In genomic region chr1:42420911-42421585, GRCh38 we compare ENCODE assay signal across 1 cellular context.
TF ChIP-seq lines count a peak whose summit lies in the region.

No MANE protein-coding gene starts in this region.

TF ChIP-seq in HEK293, 187 proteins besides CTCF, POLR2A, EP300 and RAD21 (continued from another document):
- TF ChIP-seq BCL11B (tag by site-specific recombination; IDR thresholded peaks at IDR 0.05; ENCODE audit: low read depth) (0 out of 2 replicates have a peak, but pooled peaks have one; percentile 40), YY1 (tag by site-specific recombination; IDR thresholded peaks at IDR 0.05) (no peak), ZSCAN30 (tag by site-specific recombination; IDR thresholded peaks at IDR 0.05) (peak; percentile 36; the same call in 1 of the 2 replicates), OSR2 (tag by site-specific recombination; IDR thresholded peaks at IDR 0.05) (peak; percentile 97), SP2 (tag by site-specific recombination; IDR thresholded peaks at IDR 0.05) (no peak), SCRT2 (tag by site-specific recombination; IDR thresholded peaks at IDR 0.05) (no peak), ZNF112 (tag by site-specific recombination; IDR thresholded peaks at IDR 0.05) (0 out of 2 replicates have a peak, but pooled peaks have one; percentile 27), ZNF274 (IDR thresholded peaks at IDR 0.05; ENCODE audit: low read length) (no peak), ZNF274 (tag by site-specific recombination; IDR thresholded peaks at IDR 0.05; ENCODE audit: borderline replicate concordance) (no peak), ZNF670 (tag by site-specific recombination; IDR thresholded peaks at IDR 0.05; ENCODE audit: low read depth) (no peak), GFI1B (tag by site-specific recombination; IDR thresholded peaks at IDR 0.05) (no peak), ZNF366 (tag by site-specific recombination; conservative IDR thresholded peaks at IDR 0.05) (0 out of 2 replicates have a peak, but pooled peaks have one; percentile 31), ZNF624 (tag by site-specific recombination; IDR thresholded peaks at IDR 0.05) (no peak), ZNF660 (tag by site-specific recombination; IDR thresholded peaks at IDR 0.05) (peak; percentile 96), ZNF140 (tag by site-specific recombination; IDR thresholded peaks at IDR 0.05) (no peak), ZNF10 (tag by site-specific recombination; IDR thresholded peaks at IDR 0.05) (0 out of 2 replicates have a peak, but pooled peaks have one; percentile 29), ZNF701 (tag by site-specific recombination; IDR thresholded peaks at IDR 0.05) (no peak), ZNF837 (tag by site-specific recombination; IDR thresholded peaks at IDR 0.05) (no peak), ZNF416 (tag by site-specific recombination; IDR thresholded peaks at IDR 0.05) (no peak), ZNF629 (tag by site-specific recombination; IDR thresholded peaks at IDR 0.05) (peak; percentile 70), ZNF157 (tag by site-specific recombination; IDR thresholded peaks at IDR 0.05) (0 out of 2 replicates have a peak, but pooled peaks have one; percentile 12), ZNF335 (tag by site-specific recombination; conservative IDR thresholded peaks at IDR 0.05) (peak; percentile 51; the same call in 1 of the 2 replicates), IKZF3 (tag by site-specific recombination; IDR thresholded peaks at IDR 0.05) (peak; percentile 41), TRIM28 (IDR thresholded peaks at IDR 0.05; ENCODE audit: borderline replicate concordance, low read length) (peak; percentile 87; the same call in 1 of the 2 replicates), SP7 (tag by site-specific recombination; IDR thresholded peaks at IDR 0.05) (peak; percentile 69), GLIS1 (tag by site-specific recombination; IDR thresholded peaks at IDR 0.05) (peak; percentile 93), ZBTB21 (tag by site-specific recombination; IDR thresholded peaks at IDR 0.05) (peak; percentile 43; the same call in 1 of the 2 replicates), FEZF1 (tag by site-specific recombination; IDR thresholded peaks at IDR 0.05) (peak; percentile 87), ZSCAN5A (tag by site-specific recombination; IDR thresholded peaks at IDR 0.05) (no peak), ZBTB17 (tag by site-specific recombination; IDR thresholded peaks at IDR 0.05) (peak; percentile 64; the same call in 1 of the 2 replicates)
- TF ChIP-seq, protein P1, sequence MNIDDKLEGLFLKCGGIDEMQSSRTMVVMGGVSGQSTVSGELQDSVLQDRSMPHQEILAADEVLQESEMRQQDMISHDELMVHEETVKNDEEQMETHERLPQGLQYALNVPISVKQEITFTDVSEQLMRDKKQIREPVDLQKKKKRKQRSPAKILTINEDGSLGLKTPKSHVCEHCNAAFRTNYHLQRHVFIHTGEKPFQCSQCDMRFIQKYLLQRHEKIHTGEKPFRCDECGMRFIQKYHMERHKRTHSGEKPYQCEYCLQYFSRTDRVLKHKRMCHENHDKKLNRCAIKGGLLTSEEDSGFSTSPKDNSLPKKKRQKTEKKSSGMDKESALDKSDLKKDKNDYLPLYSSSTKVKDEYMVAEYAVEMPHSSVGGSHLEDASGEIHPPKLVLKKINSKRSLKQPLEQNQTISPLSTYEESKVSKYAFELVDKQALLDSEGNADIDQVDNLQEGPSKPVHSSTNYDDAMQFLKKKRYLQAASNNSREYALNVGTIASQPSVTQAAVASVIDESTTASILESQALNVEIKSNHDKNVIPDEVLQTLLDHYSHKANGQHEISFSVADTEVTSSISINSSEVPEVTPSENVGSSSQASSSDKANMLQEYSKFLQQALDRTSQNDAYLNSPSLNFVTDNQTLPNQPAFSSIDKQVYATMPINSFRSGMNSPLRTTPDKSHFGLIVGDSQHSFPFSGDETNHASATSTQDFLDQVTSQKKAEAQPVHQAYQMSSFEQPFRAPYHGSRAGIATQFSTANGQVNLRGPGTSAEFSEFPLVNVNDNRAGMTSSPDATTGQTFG (tag by site-specific recombination; IDR thresholded peaks at IDR 0.05; ENCODE audit: borderline replicate concordance), result no peak
- TF ChIP-seq, protein P2, sequence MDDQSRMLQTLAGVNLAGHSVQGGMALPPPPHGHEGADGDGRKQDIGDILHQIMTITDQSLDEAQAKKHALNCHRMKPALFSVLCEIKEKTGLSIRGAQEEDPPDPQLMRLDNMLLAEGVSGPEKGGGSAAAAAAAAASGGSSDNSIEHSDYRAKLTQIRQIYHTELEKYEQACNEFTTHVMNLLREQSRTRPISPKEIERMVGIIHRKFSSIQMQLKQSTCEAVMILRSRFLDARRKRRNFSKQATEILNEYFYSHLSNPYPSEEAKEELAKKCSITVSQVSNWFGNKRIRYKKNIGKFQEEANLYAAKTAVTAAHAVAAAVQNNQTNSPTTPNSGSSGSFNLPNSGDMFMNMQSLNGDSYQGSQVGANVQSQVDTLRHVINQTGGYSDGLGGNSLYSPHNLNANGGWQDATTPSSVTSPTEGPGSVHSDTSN (CRISPR knock-in tag; IDR thresholded peaks at IDR 0.05), result no peak
- TF ChIP-seq, protein P3, sequence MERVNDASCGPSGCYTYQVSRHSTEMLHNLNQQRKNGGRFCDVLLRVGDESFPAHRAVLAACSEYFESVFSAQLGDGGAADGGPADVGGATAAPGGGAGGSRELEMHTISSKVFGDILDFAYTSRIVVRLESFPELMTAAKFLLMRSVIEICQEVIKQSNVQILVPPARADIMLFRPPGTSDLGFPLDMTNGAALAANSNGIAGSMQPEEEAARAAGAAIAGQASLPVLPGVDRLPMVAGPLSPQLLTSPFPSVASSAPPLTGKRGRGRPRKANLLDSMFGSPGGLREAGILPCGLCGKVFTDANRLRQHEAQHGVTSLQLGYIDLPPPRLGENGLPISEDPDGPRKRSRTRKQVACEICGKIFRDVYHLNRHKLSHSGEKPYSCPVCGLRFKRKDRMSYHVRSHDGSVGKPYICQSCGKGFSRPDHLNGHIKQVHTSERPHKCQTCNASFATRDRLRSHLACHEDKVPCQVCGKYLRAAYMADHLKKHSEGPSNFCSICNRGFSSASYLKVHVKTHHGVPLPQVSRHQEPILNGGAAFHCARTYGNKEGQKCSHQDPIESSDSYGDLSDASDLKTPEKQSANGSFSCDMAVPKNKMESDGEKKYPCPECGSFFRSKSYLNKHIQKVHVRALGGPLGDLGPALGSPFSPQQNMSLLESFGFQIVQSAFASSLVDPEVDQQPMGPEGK (tag by site-specific recombination; IDR thresholded peaks at IDR 0.05), result peak; percentile 64; the same call in 1 of the 2 replicates
